In the genomic region with DNA sequence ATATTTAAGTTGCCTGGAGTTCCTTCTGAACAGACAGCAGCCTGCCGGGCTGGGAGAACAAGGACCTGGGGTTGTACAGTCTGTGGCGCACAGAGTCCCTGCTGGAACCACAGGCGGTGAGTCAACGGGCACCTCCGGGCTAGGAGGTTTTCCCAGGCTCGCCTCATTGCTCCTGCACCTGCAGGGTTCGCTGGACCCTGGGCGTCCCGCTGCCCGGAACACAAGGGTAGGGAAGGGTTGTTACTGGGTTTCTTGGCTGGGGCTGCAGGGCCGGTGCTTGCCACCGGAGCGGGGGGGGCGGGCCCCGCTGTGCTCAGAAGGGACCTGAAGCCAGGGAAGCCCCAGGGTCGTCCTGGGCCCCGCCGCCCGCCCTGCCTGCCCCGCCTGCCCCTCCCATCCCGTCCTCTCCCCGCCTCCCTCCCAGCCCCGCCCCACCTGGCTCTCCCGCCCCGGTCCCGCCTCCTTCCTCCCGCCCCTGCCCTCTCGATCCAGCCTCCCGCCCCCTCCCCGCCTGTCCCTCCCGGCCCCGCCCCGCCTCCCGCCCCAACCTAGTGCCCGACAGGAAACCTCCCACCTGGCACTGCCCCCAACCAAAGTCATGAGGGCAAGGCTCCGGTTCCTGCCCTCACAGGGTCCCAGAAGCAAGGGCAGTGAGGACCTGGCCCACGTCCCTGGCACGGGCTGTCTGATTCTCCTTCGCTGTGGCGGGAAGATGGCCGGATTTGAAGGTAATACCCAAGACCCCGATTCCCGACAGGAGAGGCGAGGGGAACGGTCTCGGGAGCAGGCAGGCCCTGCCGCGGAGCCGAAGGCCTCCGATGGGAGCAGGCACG, we compare ENCODE assay signal across 8 cellular contexts. TPM values are rescaled to one million over a fixed set of nuclear protein-coding genes. Genes with fewer than 3 reads are reported as not detected.
DNase-seq lines count a peak whose midpoint lies in the region; ATAC-seq, FAIRE-seq and TF ChIP-seq lines count a peak whose summit lies in the region.

No MANE protein-coding gene starts in this region.

- TF ChIP-seq CTCF in LNCaP clone FGC (IDR thresholded peaks at IDR 0.05; ENCODE audit: control insufficient read depth, extremely low read depth, insufficient read depth) (no peak), heart right ventricle (IDR thresholded peaks at IDR 0.05) (peak in 1 of 9 donors; percentile 9), prostate gland (IDR thresholded peaks at IDR 0.05) (no peak), vagina (IDR thresholded peaks at IDR 0.05) (no peak)

- peak; percentile 60 to 71 (median 66) for ATAC-seq in heart right ventricle

- WGBS in heart right ventricle, 2 donors, result 1 to 2% methylated on average over 38 to 46 of the region's 51 CpGs
- WGBS in prostate gland, result under 1% methylated on average over 27 of the region's 51 CpGs

- TF ChIP-seq POLR2A in prostate gland (IDR thresholded peaks at IDR 0.05), result no peak
- no peak for TF ChIP-seq POLR2A in vagina (IDR thresholded peaks at IDR 0.05)

- DNase-seq in AG08395 (ENCODE audit: low spot score) (peak; percentile 61), GM19239 (ENCODE audit: insufficient read length, low spot score) (peak; percentile 71), LNCaP clone FGC (ENCODE audit: low read depth) (peak; percentile 49), SK-N-MC (ENCODE audit: low read depth, low spot score) (no peak), heart right ventricle (peak; percentile 83 to 84), prostate gland (ENCODE audit: low spot score) (peak; percentile 84), vagina (ENCODE audit: extremely low spot score in 2 of 2) (no peak)
- DNase-seq in activated naive CD8-positive, alpha-beta T cell treated with anti-CD3 and anti-CD28 coated beads for 36 hours, result peak; percentile 54

- H3K9me3 ChIP-seq in SK-N-MC (ENCODE audit: low read depth, low read length), result no peaks in the 10 kb centered on the region
- peaks cover 0 to 2% (median 0%) of the 10 kb centered on the region in 11 donors for H3K9me3 ChIP-seq in heart right ventricle
- H3K9me3 ChIP-seq in prostate gland, result no peaks in the 10 kb centered on the region
- H3K9me3 ChIP-seq in vagina, result no peaks in the 10 kb centered on the region

- H3K4me3 ChIP-seq in LNCaP clone FGC (ENCODE audit: low read depth, low read length) (peak overlapping the region; percentile 85), SK-N-MC (peak overlapping the region; percentile 87), heart right ventricle (peak overlapping the region; percentile 36 to 79 (median 62)), prostate gland (peak overlapping the region; percentile 42 to 46), vagina (peak overlapping the region; percentile 63 to 66)

- H3K27ac ChIP-seq in SK-N-MC (no peak overlapping the region), heart right ventricle (peak overlapping the region; percentile 56 to 87 (median 78)), prostate gland (peak overlapping the region; percentile 65 to 73), vagina (peak overlapping the region; percentile 81)

- peaks cover 0 to 9% (median 0%) of the 10 kb centered on the region in 7 donors for H3K27me3 ChIP-seq in heart right ventricle
- H3K27me3 ChIP-seq in prostate gland (replicated peaks; ENCODE audit: insufficient read depth), result no peaks in the 10 kb centered on the region
- no peaks in the 10 kb centered on the region for H3K27me3 ChIP-seq in vagina

- peak overlapping the region; percentile 78 for H3K27ac Mint-ChIP-seq in activated naive CD8-positive, alpha-beta T cell treated with anti-CD3 and anti-CD28 coated beads for 36 hours

- peak; percentile 31 for FAIRE-seq in GM19239 (lab: Jason Lieb, UNC)

- H3K36me3 ChIP-seq in SK-N-MC (ENCODE audit: insufficient read depth, low read length), result peaks cover 15% of the 10 kb centered on the region
- peaks cover 0 to 25% (median 10%) of the 10 kb centered on the region in 9 donors for H3K36me3 ChIP-seq in heart right ventricle
- H3K36me3 ChIP-seq in prostate gland, result peaks cover 0 to 3% of the 10 kb centered on the region in 2 donors
- peaks cover 0 to 7% of the 10 kb centered on the region in 2 donors for H3K36me3 ChIP-seq in vagina

- H3K27me3 Mint-ChIP-seq in activated naive CD8-positive, alpha-beta T cell treated with anti-CD3 and anti-CD28 coated beads for 36 hours, result peaks cover 14% of the 10 kb centered on the region

- peaks cover 15% of the 10 kb centered on the region for H3K4me1 Mint-ChIP-seq in activated naive CD8-positive, alpha-beta T cell treated with anti-CD3 and anti-CD28 coated beads for 36 hours

- peak overlapping the region; percentile 81 for H3K4me3 Mint-ChIP-seq in activated naive CD8-positive, alpha-beta T cell treated with anti-CD3 and anti-CD28 coated beads for 36 hours

- H3K9me3 Mint-ChIP-seq in activated naive CD8-positive, alpha-beta T cell treated with anti-CD3 and anti-CD28 coated beads for 36 hours, result no peaks in the 10 kb centered on the region

- intact Hi-C loops in heart right ventricle (cut with DNase I), result loop anchor here in 2 of 10 donors (5.0 to 10.0 kb wide), 2 partner anchors 163 to 246 kb away; a partner anchor contains a TSS
- intact Hi-C loops in prostate gland (cut with DNase I), result no loop called here
- intact Hi-C loops in vagina (cut with DNase I), result no loop called here

- no peaks in the 10 kb centered on the region for H3K36me3 Mint-ChIP-seq in activated naive CD8-positive, alpha-beta T cell treated with anti-CD3 and anti-CD28 coated beads for 36 hours

- H3K4me1 ChIP-seq in heart right ventricle, result peaks cover 10 to 41% (median 26%) of the 10 kb centered on the region in 9 donors
- peaks cover 5% of the 10 kb centered on the region for H3K4me1 ChIP-seq in prostate gland (replicated peaks)
- H3K4me1 ChIP-seq in vagina, result peaks cover 36% of the 10 kb centered on the region

- peak overlapping the region; percentile 68 for H3K9ac ChIP-seq in SK-N-MC (ENCODE audit: insufficient read length)

RNA-seq across cellular contexts. Expression of a gene that starts 6.8 kb away (rescaled TPM):
- 10 to 100 TPM; 24.1 to 27.9 TPM for total RNA-seq in activated naive CD8-positive, alpha-beta T cell treated with anti-CD3 and anti-CD28 coated beads for 36 hours
- total RNA-seq in heart right ventricle (10 to 100 TPM in 5 of 10 donors, 1 to 10 TPM in 5; 7.6 to 13.4 (median 9.9) TPM), prostate gland (10 to 100 TPM; 29.8 to 38.3 TPM), vagina (18.2 TPM)
- polyA plus RNA-seq in heart right ventricle, result 10 to 100 TPM; 10.4 to 13.0 TPM

RNA-seq across cellular contexts. Expression of a gene that starts 7.0 kb away (rescaled TPM):
- 10 to 100 TPM; 24.1 to 30.5 TPM for total RNA-seq in activated naive CD8-positive, alpha-beta T cell treated with anti-CD3 and anti-CD28 coated beads for 36 hours
- total RNA-seq in heart right ventricle (100 to 1,000 TPM in 1 of 10 donors, 10 to 100 TPM in 9; 23.2 to 102 (median 65.4) TPM), prostate gland (10 to 100 TPM; 51.6 to 74.7 TPM), vagina (28.7 TPM)
- polyA plus RNA-seq in heart right ventricle, result 10 to 100 TPM; 18.4 to 22.9 TPM

Comparison
In these comparisons a context has a peak if more than half of its experiments do, and no peak if none do; other contexts are left out.
1. DNase-seq: peak in AG08395 (single experiment), GM19239 (single experiment), LNCaP clone FGC (single experiment), activated naive CD8-positive, alpha-beta T cell treated with anti-CD3 and anti-CD28 coated beads for 36 hours (single experiment), heart right ventricle (2 of 2) and prostate gland (single experiment); none in SK-N-MC (single experiment) and vagina (0 of 2).
2. Peak in every context shown above with its lines, with median percentiles within 50 percentile points of each other: H3K4me3 ChIP-seq.